Comparison of ENCODE assay signal across 1 cellular context in the genomic region with DNA sequence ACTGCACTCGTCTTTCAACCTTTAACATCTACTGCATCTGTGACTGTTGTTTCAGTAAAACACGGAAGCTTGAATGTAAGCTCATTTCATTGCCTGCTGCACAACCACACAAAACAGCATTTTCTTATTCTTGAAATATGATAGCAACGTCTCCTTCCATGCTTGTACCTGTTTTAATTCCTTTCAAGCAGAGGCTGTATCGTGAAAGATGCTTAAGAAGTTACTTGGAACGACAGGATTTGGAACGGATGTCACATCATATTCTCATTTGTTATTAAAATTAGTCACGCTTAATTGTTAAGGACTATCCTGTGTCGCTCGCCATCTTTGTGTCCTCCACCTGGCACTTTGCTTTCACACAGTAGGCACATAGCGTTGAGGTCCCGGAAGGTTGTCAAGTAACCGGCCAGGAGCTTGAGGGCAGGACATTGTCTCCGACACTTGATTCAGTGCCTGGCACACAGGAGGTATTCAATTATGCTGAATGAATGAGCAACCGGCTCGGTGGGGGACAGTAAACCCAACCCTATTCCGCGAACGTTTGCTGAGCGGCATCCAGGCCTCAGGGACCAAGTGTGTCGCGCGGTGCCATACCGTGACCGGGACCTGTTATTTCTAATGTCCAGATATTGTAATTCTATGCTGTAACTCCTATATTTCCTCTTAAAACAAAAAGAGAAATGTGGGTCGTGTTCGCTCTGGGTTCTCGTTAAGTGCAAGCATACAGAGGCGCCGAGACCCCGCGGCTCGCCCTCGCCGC.
TF ChIP-seq lines count a peak whose summit lies in the region.

No MANE protein-coding gene starts in this region.

TF ChIP-seq in K562, 482 proteins besides CTCF, POLR2A, EP300 and RAD21 (continued from another document and continues in another):
- TF ChIP-seq, protein P1, sequence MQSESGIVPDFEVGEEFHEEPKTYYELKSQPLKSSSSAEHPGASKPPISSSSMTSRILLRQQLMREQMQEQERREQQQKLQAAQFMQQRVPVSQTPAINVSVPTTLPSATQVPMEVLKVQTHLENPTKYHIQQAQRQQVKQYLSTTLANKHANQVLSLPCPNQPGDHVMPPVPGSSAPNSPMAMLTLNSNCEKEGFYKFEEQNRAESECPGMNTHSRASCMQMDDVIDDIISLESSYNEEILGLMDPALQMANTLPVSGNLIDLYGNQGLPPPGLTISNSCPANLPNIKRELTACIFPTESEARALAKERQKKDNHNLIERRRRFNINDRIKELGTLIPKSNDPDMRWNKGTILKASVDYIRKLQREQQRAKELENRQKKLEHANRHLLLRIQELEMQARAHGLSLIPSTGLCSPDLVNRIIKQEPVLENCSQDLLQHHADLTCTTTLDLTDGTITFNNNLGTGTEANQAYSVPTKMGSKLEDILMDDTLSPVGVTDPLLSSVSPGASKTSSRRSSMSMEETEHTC (IDR thresholded peaks at IDR 0.05), result 0 out of 2 replicates have a peak, but pooled peaks have one; percentile 7
- TF ChIP-seq STAT5B (CRISPR knock-in tag; IDR thresholded peaks at IDR 0.05) (no peak), CBFB (CRISPR knock-in tag; IDR thresholded peaks at IDR 0.05) (no peak; the same call in 1 of the 2 replicates), ZNF175 (CRISPR knock-in tag; IDR thresholded peaks at IDR 0.05; ENCODE audit: low read depth) (0 out of 2 replicates have a peak, but pooled peaks have one; percentile 5), POLR2AphosphoS5 (IDR thresholded peaks at IDR 0.05; ENCODE audit: control insufficient read depth, insufficient read depth, low read depth, low read length) (peak; percentile 67; the same call in 1 of the 2 replicates), HMGN3 (IDR thresholded peaks at IDR 0.05; ENCODE audit: borderline replicate concordance, extremely low read depth, insufficient read length, low read depth, low read length) (no peak), SREBF2 (CRISPR knock-in tag; IDR thresholded peaks at IDR 0.05) (no peak), NFRKB (IDR thresholded peaks at IDR 0.05; ENCODE audit: low read depth) (peak; percentile 81), MTA2 (IDR thresholded peaks at IDR 0.05; ENCODE audit: low read depth) (no peak), HDAC3 (IDR thresholded peaks at IDR 0.05; ENCODE audit: borderline replicate concordance, partially characterized antibody) (no peak)
- TF ChIP-seq, protein P2, sequence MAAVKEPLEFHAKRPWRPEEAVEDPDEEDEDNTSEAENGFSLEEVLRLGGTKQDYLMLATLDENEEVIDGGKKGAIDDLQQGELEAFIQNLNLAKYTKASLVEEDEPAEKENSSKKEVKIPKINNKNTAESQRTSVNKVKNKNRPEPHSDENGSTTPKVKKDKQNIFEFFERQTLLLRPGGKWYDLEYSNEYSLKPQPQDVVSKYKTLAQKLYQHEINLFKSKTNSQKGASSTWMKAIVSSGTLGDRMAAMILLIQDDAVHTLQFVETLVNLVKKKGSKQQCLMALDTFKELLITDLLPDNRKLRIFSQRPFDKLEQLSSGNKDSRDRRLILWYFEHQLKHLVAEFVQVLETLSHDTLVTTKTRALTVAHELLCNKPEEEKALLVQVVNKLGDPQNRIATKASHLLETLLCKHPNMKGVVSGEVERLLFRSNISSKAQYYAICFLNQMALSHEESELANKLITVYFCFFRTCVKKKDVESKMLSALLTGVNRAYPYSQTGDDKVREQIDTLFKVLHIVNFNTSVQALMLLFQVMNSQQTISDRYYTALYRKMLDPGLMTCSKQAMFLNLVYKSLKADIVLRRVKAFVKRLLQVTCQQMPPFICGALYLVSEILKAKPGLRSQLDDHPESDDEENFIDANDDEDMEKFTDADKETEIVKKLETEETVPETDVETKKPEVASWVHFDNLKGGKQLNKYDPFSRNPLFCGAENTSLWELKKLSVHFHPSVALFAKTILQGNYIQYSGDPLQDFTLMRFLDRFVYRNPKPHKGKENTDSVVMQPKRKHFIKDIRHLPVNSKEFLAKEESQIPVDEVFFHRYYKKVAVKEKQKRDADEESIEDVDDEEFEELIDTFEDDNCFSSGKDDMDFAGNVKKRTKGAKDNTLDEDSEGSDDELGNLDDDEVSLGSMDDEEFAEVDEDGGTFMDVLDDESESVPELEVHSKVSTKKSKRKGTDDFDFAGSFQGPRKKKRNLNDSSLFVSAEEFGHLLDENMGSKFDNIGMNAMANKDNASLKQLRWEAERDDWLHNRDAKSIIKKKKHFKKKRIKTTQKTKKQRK (IDR thresholded peaks at IDR 0.05; ENCODE audit: borderline replicate concordance, low read depth, low read length), result no peak
- TF ChIP-seq, protein P3, sequence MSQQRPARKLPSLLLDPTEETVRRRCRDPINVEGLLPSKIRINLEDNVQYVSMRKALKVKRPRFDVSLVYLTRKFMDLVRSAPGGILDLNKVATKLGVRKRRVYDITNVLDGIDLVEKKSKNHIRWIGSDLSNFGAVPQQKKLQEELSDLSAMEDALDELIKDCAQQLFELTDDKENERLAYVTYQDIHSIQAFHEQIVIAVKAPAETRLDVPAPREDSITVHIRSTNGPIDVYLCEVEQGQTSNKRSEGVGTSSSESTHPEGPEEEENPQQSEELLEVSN (IDR thresholded peaks at IDR 0.05; ENCODE audit: borderline replicate concordance in 1 of 2, extremely low read depth in 1 of 2, insufficient read depth in 1 of 2, insufficient read length in 1 of 2, low read depth in 1 of 2, low read length in 1 of 2, poor library complexity in 1 of 2, severe bottlenecking in 1 of 2), result peak in 1 of 2 experiments; percentile 27
- TF ChIP-seq, protein P4, sequence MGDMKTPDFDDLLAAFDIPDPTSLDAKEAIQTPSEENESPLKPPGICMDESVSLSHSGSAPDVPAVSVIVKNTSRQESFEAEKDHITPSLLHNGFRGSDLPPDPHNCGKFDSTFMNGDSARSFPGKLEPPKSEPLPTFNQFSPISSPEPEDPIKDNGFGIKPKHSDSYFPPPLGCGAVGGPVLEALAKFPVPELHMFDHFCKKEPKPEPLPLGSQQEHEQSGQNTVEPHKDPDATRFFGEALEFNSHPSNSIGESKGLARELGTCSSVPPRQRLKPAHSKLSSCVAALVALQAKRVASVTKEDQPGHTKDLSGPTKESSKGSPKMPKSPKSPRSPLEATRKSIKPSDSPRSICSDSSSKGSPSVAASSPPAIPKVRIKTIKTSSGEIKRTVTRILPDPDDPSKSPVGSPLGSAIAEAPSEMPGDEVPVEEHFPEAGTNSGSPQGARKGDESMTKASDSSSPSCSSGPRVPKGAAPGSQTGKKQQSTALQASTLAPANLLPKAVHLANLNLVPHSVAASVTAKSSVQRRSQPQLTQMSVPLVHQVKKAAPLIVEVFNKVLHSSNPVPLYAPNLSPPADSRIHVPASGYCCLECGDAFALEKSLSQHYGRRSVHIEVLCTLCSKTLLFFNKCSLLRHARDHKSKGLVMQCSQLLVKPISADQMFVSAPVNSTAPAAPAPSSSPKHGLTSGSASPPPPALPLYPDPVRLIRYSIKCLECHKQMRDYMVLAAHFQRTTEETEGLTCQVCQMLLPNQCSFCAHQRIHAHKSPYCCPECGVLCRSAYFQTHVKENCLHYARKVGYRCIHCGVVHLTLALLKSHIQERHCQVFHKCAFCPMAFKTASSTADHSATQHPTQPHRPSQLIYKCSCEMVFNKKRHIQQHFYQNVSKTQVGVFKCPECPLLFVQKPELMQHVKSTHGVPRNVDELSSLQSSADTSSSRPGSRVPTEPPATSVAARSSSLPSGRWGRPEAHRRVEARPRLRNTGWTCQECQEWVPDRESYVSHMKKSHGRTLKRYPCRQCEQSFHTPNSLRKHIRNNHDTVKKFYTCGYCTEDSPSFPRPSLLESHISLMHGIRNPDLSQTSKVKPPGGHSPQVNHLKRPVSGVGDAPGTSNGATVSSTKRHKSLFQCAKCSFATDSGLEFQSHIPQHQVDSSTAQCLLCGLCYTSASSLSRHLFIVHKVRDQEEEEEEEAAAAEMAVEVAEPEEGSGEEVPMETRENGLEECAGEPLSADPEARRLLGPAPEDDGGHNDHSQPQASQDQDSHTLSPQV (IDR thresholded peaks at IDR 0.05), result 0 out of 2 replicates have a peak, but pooled peaks have one; percentile 25
- TF ChIP-seq, protein P5, sequence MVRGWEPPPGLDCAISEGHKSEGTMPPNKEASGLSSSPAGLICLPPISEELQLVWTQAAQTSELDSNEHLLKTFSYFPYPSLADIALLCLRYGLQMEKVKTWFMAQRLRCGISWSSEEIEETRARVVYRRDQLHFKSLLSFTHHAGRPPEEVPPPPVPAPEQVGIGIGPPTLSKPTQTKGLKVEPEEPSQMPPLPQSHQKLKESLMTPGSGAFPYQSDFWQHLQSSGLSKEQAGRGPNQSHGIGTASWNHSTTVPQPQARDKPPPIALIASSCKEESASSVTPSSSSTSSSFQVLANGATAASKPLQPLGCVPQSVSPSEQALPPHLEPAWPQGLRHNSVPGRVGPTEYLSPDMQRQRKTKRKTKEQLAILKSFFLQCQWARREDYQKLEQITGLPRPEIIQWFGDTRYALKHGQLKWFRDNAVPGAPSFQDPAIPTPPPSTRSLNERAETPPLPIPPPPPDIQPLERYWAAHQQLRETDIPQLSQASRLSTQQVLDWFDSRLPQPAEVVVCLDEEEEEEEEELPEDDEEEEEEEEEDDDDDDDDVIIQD (CRISPR knock-in tag; IDR thresholded peaks at IDR 0.05), result no peak
- TF ChIP-seq, protein P6, sequence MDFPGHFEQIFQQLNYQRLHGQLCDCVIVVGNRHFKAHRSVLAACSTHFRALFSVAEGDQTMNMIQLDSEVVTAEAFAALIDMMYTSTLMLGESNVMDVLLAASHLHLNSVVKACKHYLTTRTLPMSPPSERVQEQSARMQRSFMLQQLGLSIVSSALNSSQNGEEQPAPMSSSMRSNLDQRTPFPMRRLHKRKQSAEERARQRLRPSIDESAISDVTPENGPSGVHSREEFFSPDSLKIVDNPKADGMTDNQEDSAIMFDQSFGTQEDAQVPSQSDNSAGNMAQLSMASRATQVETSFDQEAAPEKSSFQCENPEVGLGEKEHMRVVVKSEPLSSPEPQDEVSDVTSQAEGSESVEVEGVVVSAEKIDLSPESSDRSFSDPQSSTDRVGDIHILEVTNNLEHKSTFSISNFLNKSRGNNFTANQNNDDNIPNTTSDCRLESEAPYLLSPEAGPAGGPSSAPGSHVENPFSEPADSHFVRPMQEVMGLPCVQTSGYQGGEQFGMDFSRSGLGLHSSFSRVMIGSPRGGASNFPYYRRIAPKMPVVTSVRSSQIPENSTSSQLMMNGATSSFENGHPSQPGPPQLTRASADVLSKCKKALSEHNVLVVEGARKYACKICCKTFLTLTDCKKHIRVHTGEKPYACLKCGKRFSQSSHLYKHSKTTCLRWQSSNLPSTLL (IDR thresholded peaks at IDR 0.05), result no peak
- TF ChIP-seq, protein P7, sequence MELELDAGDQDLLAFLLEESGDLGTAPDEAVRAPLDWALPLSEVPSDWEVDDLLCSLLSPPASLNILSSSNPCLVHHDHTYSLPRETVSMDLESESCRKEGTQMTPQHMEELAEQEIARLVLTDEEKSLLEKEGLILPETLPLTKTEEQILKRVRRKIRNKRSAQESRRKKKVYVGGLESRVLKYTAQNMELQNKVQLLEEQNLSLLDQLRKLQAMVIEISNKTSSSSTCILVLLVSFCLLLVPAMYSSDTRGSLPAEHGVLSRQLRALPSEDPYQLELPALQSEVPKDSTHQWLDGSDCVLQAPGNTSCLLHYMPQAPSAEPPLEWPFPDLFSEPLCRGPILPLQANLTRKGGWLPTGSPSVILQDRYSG (tag; conservative IDR thresholded peaks at IDR 0.05; ENCODE audit: low read depth), result peak; percentile 52; the same call in 1 of the 2 replicates
